Comparison of ENCODE assay signal across 6 cellular contexts in the genomic region with DNA sequence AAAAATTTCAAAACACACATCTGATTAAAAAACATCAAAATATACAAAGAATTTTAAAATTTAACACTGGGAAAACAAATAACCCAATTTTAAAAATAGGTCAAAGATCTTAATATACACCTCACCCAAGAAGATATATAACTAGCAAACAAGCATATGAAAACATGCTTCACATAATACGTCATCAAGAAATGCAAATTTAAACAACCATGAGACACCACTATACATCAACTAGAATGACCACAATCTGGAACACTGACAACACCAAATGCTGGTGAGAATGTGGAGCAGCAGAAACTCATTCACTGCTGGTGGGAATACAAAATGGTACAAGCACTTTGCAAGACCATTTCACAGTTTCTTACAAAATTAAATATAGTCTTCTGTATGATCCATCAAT.
"Had no signal": no experiment of that assay in that cellular context is flagged by ENCODE, and none has a peak within 500 bp of the region (broad histone marks: within the 10 kb centered on the region; RNA-seq: fewer than 3 reads in every experiment).

No MANE protein-coding gene starts in this region.

- FAIRE-seq: HTR-8/SVneo had no signal

- DNase-seq: H9, HCEC 1CT, KBM-7 had no signal

- H3K4me2 ChIP-seq: GM23338 had no signal

- H3K27ac ChIP-seq: HL-60 had no signal

- ATAC-seq: GM23338 had no signal

- H2AFZ ChIP-seq: GM23338 had no signal

- H3K4me3 ChIP-seq: GM23338 had no signal
